ENCODE assay signal across 9 cellular contexts in genomic region chr12:122851820-122852219, GRCh38. TPM values are rescaled to one million over a fixed set of nuclear protein-coding genes. Genes with fewer than 3 reads are reported as not detected.
DNase-seq lines count a peak whose midpoint lies in the region; ATAC-seq and TF ChIP-seq lines count a peak whose summit lies in the region.
"Had no signal": no experiment of that assay in that cellular context is flagged by ENCODE, and none has a peak within 500 bp of the region (broad histone marks: within the 10 kb centered on the region; RNA-seq: fewer than 3 reads in every experiment).

No MANE protein-coding gene starts in this region.

- no peaks in the 10 kb centered on the region for H3K4me1 Mint-ChIP-seq in stimulated activated effector memory CD8-positive, alpha-beta T cell treated with anti-CD3 and anti-CD28 coated beads, Interleukin-12 subunit alpha, Interleukin-12 subunit beta, amount 100 ng/mL, for 72 hours
- no peaks in the 10 kb centered on the region for H3K4me1 Mint-ChIP-seq in activated CD4-positive, alpha-beta T cell treated with anti-CD3 and anti-CD28 coated beads for 36 hours

- DNase-seq in ELR (ENCODE audit: low read depth) (peak; percentile 95), amniotic stem cell (lab: John Stamatoyannopoulos, UW) (peak; percentile 72), foreskin keratinocyte (peak; percentile 72 to 90), NCI-H1105 treated with DMSO at 0.1 percent for 48 hours (lab: John Stamatoyannopoulos, UW) (no peak), HUDEP-2 (lab: John Stamatoyannopoulos, UW; ENCODE audit: unreplicated experiment in 76 of 76) (no peak), NCI-H345 (lab: John Stamatoyannopoulos, UW) (no peak)
- no peak for DNase-seq in stimulated activated effector memory CD8-positive, alpha-beta T cell treated with anti-CD3 and anti-CD28 coated beads, Interleukin-12 subunit alpha, Interleukin-12 subunit beta, amount 100 ng/mL, for 72 hours (ENCODE audit: low spot score in 2 of 2)
- no peak for DNase-seq in activated CD4-positive, alpha-beta T cell treated with anti-CD3 and anti-CD28 coated beads for 36 hours
- DNase-seq: activated CD4-positive, alpha-beta T cell treated with anti-CD3 and anti-CD28 coated beads for 48 hours had no signal

- peaks cover 15% of the 10 kb centered on the region for H3K36me3 Mint-ChIP-seq in stimulated activated effector memory CD8-positive, alpha-beta T cell treated with anti-CD3 and anti-CD28 coated beads, Interleukin-12 subunit alpha, Interleukin-12 subunit beta, amount 100 ng/mL, for 72 hours
- no peaks in the 10 kb centered on the region for H3K36me3 Mint-ChIP-seq in activated CD4-positive, alpha-beta T cell treated with anti-CD3 and anti-CD28 coated beads for 36 hours (ENCODE audit: low read depth)

- POLR2A ChIA-PET in activated CD4-positive, alpha-beta T cell treated with anti-CD3 and anti-CD28 coated beads for 36 hours (lab: Charles Lee): interaction anchor here (0.5 kb wide), 1 partner anchor 23 kb away, joined by 3 read pairs; no protein-coding TSS in a partner anchor

- peak overlapping the region; percentile 18 for H3K27ac Mint-ChIP-seq in stimulated activated effector memory CD8-positive, alpha-beta T cell treated with anti-CD3 and anti-CD28 coated beads, Interleukin-12 subunit alpha, Interleukin-12 subunit beta, amount 100 ng/mL, for 72 hours
- no peak overlapping the region for H3K27ac Mint-ChIP-seq in activated CD4-positive, alpha-beta T cell treated with anti-CD3 and anti-CD28 coated beads for 36 hours

- CTCF ChIA-PET in activated CD4-positive, alpha-beta T cell treated with anti-CD3 and anti-CD28 coated beads for 36 hours (lab: Charles Lee): no interaction called here

- no peaks in the 10 kb centered on the region for H3K27me3 Mint-ChIP-seq in activated CD4-positive, alpha-beta T cell treated with anti-CD3 and anti-CD28 coated beads for 36 hours

- H3K9me3 Mint-ChIP-seq in stimulated activated effector memory CD8-positive, alpha-beta T cell treated with anti-CD3 and anti-CD28 coated beads, Interleukin-12 subunit alpha, Interleukin-12 subunit beta, amount 100 ng/mL, for 72 hours: no peaks in the 10 kb centered on the region
- H3K9me3 Mint-ChIP-seq in activated CD4-positive, alpha-beta T cell treated with anti-CD3 and anti-CD28 coated beads for 36 hours (ENCODE audit: low read depth): no peaks in the 10 kb centered on the region

- H3K4me3 Mint-ChIP-seq in stimulated activated effector memory CD8-positive, alpha-beta T cell treated with anti-CD3 and anti-CD28 coated beads, Interleukin-12 subunit alpha, Interleukin-12 subunit beta, amount 100 ng/mL, for 72 hours: no peak overlapping the region
- H3K4me3 Mint-ChIP-seq in activated CD4-positive, alpha-beta T cell treated with anti-CD3 and anti-CD28 coated beads for 36 hours: no peak overlapping the region

- ATAC-seq in foreskin keratinocyte: peak; percentile 88
- no peak for ATAC-seq in stimulated activated effector memory CD8-positive, alpha-beta T cell treated with anti-CD3 and anti-CD28 coated beads, Interleukin-12 subunit alpha, Interleukin-12 subunit beta, amount 100 ng/mL, for 72 hours
- ATAC-seq in activated CD4-positive, alpha-beta T cell treated with anti-CD3 and anti-CD28 coated beads for 36 hours: no peak

- no peaks in the 10 kb centered on the region for H3K27me3 ChIP-seq in foreskin keratinocyte

- H3K27ac ChIP-seq in foreskin keratinocyte: no peak overlapping the region

- no peak for TF ChIP-seq CTCF in foreskin keratinocyte (conservative IDR thresholded peaks at IDR 0.05)

- no peaks in the 10 kb centered on the region for H3K4me1 ChIP-seq in foreskin keratinocyte

- intact Hi-C loops in activated CD4-positive, alpha-beta T cell treated with anti-CD3 and anti-CD28 coated beads for 36 hours (cut with DNase I, micrococcal nuclease): no loop called here

RNA-seq across cellular contexts. Expression of gene HIP1R, which starts 16.6 kb away (rescaled TPM):
- 35.0 and 35.9 TPM in 2 replicates for total RNA-seq in foreskin keratinocyte
- 19.7 and 20.6 TPM in 2 replicates for polyA plus RNA-seq in foreskin keratinocyte
- total RNA-seq in activated CD4-positive, alpha-beta T cell treated with anti-CD3 and anti-CD28 coated beads for 36 hours: 10 to 100 TPM; 17.1 to 20.9 TPM

RNA-seq across cellular contexts. Expression of gene VPS37B, which starts 44.1 kb away (rescaled TPM):
- total RNA-seq in foreskin keratinocyte: 49.3 and 59.0 TPM in 2 replicates
- polyA plus RNA-seq in foreskin keratinocyte: 47.0 and 56.0 TPM in 2 replicates
- 10 to 100 TPM in 1 of 2 experiments, 1 to 10 TPM in 1; 9.4 to 11.4 TPM for total RNA-seq in activated CD4-positive, alpha-beta T cell treated with anti-CD3 and anti-CD28 coated beads for 36 hours

Comparison
In these comparisons a context has a peak if more than half of its experiments do, and no peak if none do; other contexts are left out.
1. DNase-seq: peak in ELR (single experiment), amniotic stem cell (single experiment) and foreskin keratinocyte (2 of 2); none in stimulated activated effector memory CD8-positive, alpha-beta T cell treated with anti-CD3 and anti-CD28 coated beads, Interleukin-12 subunit alpha, Interleukin-12 subunit beta, amount 100 ng/mL, for 72 hours (0 of 2), NCI-H1105 treated with DMSO at 0.1 percent for 48 hours (single experiment), HUDEP-2 (0 of 76), activated CD4-positive, alpha-beta T cell treated with anti-CD3 and anti-CD28 coated beads for 36 hours (single experiment) and NCI-H345 (single experiment).